Comparison of ENCODE assay signal across 8 cellular contexts in genomic region chr21:46639489-46640386, GRCh38. TPM values are rescaled to one million over a fixed set of nuclear protein-coding genes. Genes with fewer than 3 reads are reported as not detected.
DNase-seq lines count a peak whose midpoint lies in the region; ATAC-seq, FAIRE-seq and TF ChIP-seq lines count a peak whose summit lies in the region.

No MANE protein-coding gene starts in this region.

- H3K9ac ChIP-seq in skeletal muscle satellite cell (ENCODE audit: low read depth, low read length): peak overlapping the region; percentile 31

- H3K9me3 ChIP-seq in skeletal muscle satellite cell (replicated peaks; ENCODE audit: low read length) (no peaks in the 10 kb centered on the region), small intestine (ENCODE audit: control insufficient read depth, low read depth) (no peaks in the 10 kb centered on the region)

- ATAC-seq in effector memory CD8-positive, alpha-beta T cell (replicated peaks): no peak
- ATAC-seq in HG02870 (IDR thresholded peaks at IDR 0.05; ENCODE audit: unreplicated experiment): no peak

- peak overlapping the region; percentile 66 to 68 for H3K27ac Mint-ChIP-seq in effector memory CD8-positive, alpha-beta T cell
- H3K27ac Mint-ChIP-seq in mesothelial cell of epicardium: no peak overlapping the region

- peaks cover 40 to 50% of the 10 kb centered on the region in 2 donors for H3K4me1 Mint-ChIP-seq in effector memory CD8-positive, alpha-beta T cell (ENCODE audit: low read depth in 2 of 2)
- peaks cover 30% of the 10 kb centered on the region for H3K4me1 Mint-ChIP-seq in mesothelial cell of epicardium

- H3K36me3 ChIP-seq in skeletal muscle satellite cell (ENCODE audit: insufficient read depth, low read length) (peaks cover 44% of the 10 kb centered on the region), small intestine (ENCODE audit: control insufficient read depth in 2 of 2, insufficient read depth in 2 of 2, low read length in 2 of 2) (peaks cover 8 to 13% of the 10 kb centered on the region in 2 donors)

- no peak for TF ChIP-seq CTCF in mesothelial cell of epicardium (IDR thresholded peaks at IDR 0.05; ENCODE audit: unreplicated experiment)

- peak; percentile 3 for DNase-seq in SKM-1 treated with dmso at 0.1 percent for 144 hours (lab: John Stamatoyannopoulos, UW; ENCODE audit: unreplicated experiment)
- no peak for DNase-seq in SKM-1 (lab: John Stamatoyannopoulos, UW; ENCODE audit: unreplicated experiment)
- DNase-seq in NCI-H69 (lab: John Stamatoyannopoulos, UW): peak; percentile 1
- no peak for DNase-seq in effector memory CD8-positive, alpha-beta T cell
- no peak for DNase-seq in small intestine
- DNase-seq in mesothelial cell of epicardium (ENCODE audit: low spot score in 2 of 2, unreplicated experiment in 2 of 2): no peak

- H3K4me2 ChIP-seq in skeletal muscle satellite cell (ENCODE audit: low read length): peak overlapping the region; percentile 92

- H3K27ac ChIP-seq in small intestine (ENCODE audit: low read depth in 1 of 2, low read length in 1 of 2): no peak overlapping the region

- no peaks in the 10 kb centered on the region for H3K9me3 Mint-ChIP-seq in effector memory CD8-positive, alpha-beta T cell
- H3K9me3 Mint-ChIP-seq in mesothelial cell of epicardium: no peaks in the 10 kb centered on the region

- peaks cover 45% of the 10 kb centered on the region for H3K4me1 ChIP-seq in skeletal muscle satellite cell (ENCODE audit: control insufficient read depth, insufficient read depth, low read length)
- H3K4me1 ChIP-seq in small intestine (ENCODE audit: control insufficient read depth in 2 of 2, insufficient read depth in 1 of 2, low read depth in 1 of 2, low read length in 1 of 2): peaks cover 0 to 2% of the 10 kb centered on the region in 2 donors

- H3K27me3 Mint-ChIP-seq in effector memory CD8-positive, alpha-beta T cell: no peaks in the 10 kb centered on the region
- no peaks in the 10 kb centered on the region for H3K27me3 Mint-ChIP-seq in mesothelial cell of epicardium (ENCODE audit: low read depth)

- H3K27me3 ChIP-seq in skeletal muscle satellite cell (ENCODE audit: control insufficient read depth, insufficient read depth, low read length): no peaks in the 10 kb centered on the region
- no peaks in the 10 kb centered on the region for H3K27me3 ChIP-seq in small intestine (ENCODE audit: control insufficient read depth in 2 of 2, insufficient read depth in 2 of 2, low read length in 2 of 2)

- peak overlapping the region; percentile 56 to 98 for H3K4me3 Mint-ChIP-seq in effector memory CD8-positive, alpha-beta T cell
- H3K4me3 Mint-ChIP-seq in mesothelial cell of epicardium: no peak overlapping the region

- H3K4me3 ChIP-seq in skeletal muscle satellite cell (ENCODE audit: low read length): no peak overlapping the region
- H3K4me3 ChIP-seq in small intestine (ENCODE audit: low read depth in 1 of 2, low read length in 2 of 2): no peak overlapping the region

- FAIRE-seq in small intestine (lab: Jason Lieb, UNC): no peak

- 84 to 89% (median 87%) methylated on average over 8 of the region's 8 CpGs for WGBS in small intestine, 3 donors

- H3K36me3 Mint-ChIP-seq in effector memory CD8-positive, alpha-beta T cell (ENCODE audit: insufficient read depth): peaks cover 79% of the 10 kb centered on the region
- peaks cover 17% of the 10 kb centered on the region for H3K36me3 Mint-ChIP-seq in mesothelial cell of epicardium

RNA-seq across cellular contexts. Expression of gene PRMT2, which starts 4.3 kb away (rescaled TPM):
- 66.4 and 86.4 TPM in 2 replicates for total RNA-seq in skeletal muscle satellite cell (2012; rRNA removed)
- 10 to 100 TPM; 55.7 to 71.1 (median 70.1) TPM for polyA plus RNA-seq in small intestine
- total RNA-seq in mesothelial cell of epicardium: 80.0 to 85.5 TPM (median 84.4 TPM) in 3 replicates

RNA-seq across cellular contexts. Expression of gene S100B, which starts 34.9 kb away (rescaled TPM):
- not detected in 2 replicates for total RNA-seq in skeletal muscle satellite cell (2012; rRNA removed)
- 10 to 100 TPM in 1 of 3 donors, 1 to 10 TPM in 1, not detected in 1; 4.3 to 14.2 TPM for polyA plus RNA-seq in small intestine
- total RNA-seq in mesothelial cell of epicardium: 0.27 TPM in 2 of 3 replicates, not detected in the other

Comparison
In these comparisons a context has a peak if more than half of its experiments do, and no peak if none do; other contexts are left out.
1. DNase-seq: peak in SKM-1 treated with dmso at 0.1 percent for 144 hours (single experiment) and NCI-H69 (single experiment); none in SKM-1 (single experiment), effector memory CD8-positive, alpha-beta T cell (0 of 3), small intestine (single experiment) and mesothelial cell of epicardium (0 of 2).